Comparison of ENCODE assay signal across 8 cellular contexts in genomic region chr13:45242070-45242469, GRCh38. TPM values are rescaled to one million over a fixed set of nuclear protein-coding genes. Genes with fewer than 3 reads are reported as not detected.
DNase-seq lines count a peak whose midpoint lies in the region; ATAC-seq and TF ChIP-seq lines count a peak whose summit lies in the region.

No MANE protein-coding gene starts in this region.

- TF ChIP-seq CTCF in lower lobe of right lung (IDR thresholded peaks at IDR 0.05) (no peak), GM10266 (IDR thresholded peaks at IDR 0.05; ENCODE audit: control insufficient read depth, insufficient read depth, low read depth, missing control alignments) (no peak)

- no peaks in the 10 kb centered on the region for H3K27me3 ChIP-seq in lower lobe of right lung (ENCODE audit: low read depth)

- H3K4me1 ChIP-seq in lower lobe of right lung = no peaks in the 10 kb centered on the region

- intact Hi-C loops in lower lobe of right lung (cut with DNase I) = no loop called here

- no peak overlapping the region for H3K27ac ChIP-seq in lower lobe of right lung

- no peaks in the 10 kb centered on the region for H3K9me3 ChIP-seq in lower lobe of right lung

- in situ Hi-C loops in KBM-7 (cut with MboI; ENCODE audit: low pct_unique_long_range_greater_than_20kb, low sequenced_read_pairs) = no loop called here

- ATAC-seq in lower lobe of right lung (peak; percentile 27 to 81), HG03354 (IDR thresholded peaks at IDR 0.05; ENCODE audit: poor library complexity, severe bottlenecking, unreplicated experiment) (no peak)

- peak; percentile 30 to 34 for DNase-seq in AML-193 (lab: John Stamatoyannopoulos, UW)
- peak; percentile 79 for DNase-seq in KBM-7
- peak; percentile 39 for DNase-seq in cerebellum (ENCODE audit: low spot score)
- DNase-seq in lower lobe of right lung = no peak
- no peak for DNase-seq in GM10266 (ENCODE audit: extremely low spot score)
- no peak for DNase-seq in islet precursor cell
- no peak for DNase-seq in GM19240 (ENCODE audit: insufficient read length, low spot score)

- H3K4me3 ChIP-seq in lower lobe of right lung = no peak overlapping the region

- H3K36me3 ChIP-seq in lower lobe of right lung = no peaks in the 10 kb centered on the region

RNA-seq across cellular contexts. Expression of gene KCTD4, which starts 41.2 kb away (rescaled TPM):
- total RNA-seq in cerebellum (0.91 TPM), lower lobe of right lung (not detected)

Comparison
In these comparisons a context has a peak if more than half of its experiments do, and no peak if none do; other contexts are left out.
1. DNase-seq: peak in AML-193 (2 of 2), KBM-7 (single experiment) and cerebellum (single experiment); none in lower lobe of right lung (single experiment), GM10266 (single experiment), islet precursor cell (single experiment) and GM19240 (single experiment).